Comparison of ENCODE assay signal across 13 cellular contexts in the genomic region with DNA sequence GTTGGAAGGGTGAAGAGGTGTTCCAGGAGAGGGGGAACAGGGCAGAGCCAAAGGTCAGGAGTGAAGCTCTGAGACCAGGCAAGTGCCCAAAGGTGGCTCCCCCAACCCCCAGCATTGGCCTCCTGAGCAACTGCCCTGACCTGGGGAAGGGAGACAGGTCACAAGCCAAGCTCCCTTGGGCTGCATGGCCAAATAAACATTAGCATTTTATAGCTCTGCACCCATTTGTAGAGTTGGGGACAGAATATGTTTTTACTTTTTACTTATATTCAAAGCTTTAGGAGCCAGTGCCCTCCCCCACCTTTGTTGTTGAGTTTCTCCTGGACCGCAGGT. TPM values are rescaled to one million over a fixed set of nuclear protein-coding genes. Genes with fewer than 3 reads are reported as not detected.
DNase-seq lines count a peak whose midpoint lies in the region; ATAC-seq and TF ChIP-seq lines count a peak whose summit lies in the region.
"Had no signal": no experiment of that assay in that cellular context is flagged by ENCODE, and none has a peak within 500 bp of the region (broad histone marks: within the 10 kb centered on the region; RNA-seq: fewer than 3 reads in every experiment).

No MANE protein-coding gene starts in this region.

- no peak for TF ChIP-seq CTCF in GM23338 (conservative IDR thresholded peaks at IDR 0.05; ENCODE audit: low read depth in 2 of 2)

- peaks cover 33% of the 10 kb centered on the region for H3K27me3 Mint-ChIP-seq in GM23338 (ENCODE audit: insufficient read depth, low read depth, poor library complexity)
- peaks cover 34% of the 10 kb centered on the region for H3K27me3 Mint-ChIP-seq in activated T-helper 17 cell treated with anti-CD3 and anti-CD28 coated beads, Interleukin-2, amount 50 U/mL, for 72 hours
- peaks cover 86% of the 10 kb centered on the region for H3K27me3 Mint-ChIP-seq in stimulated activated naive CD8-positive, alpha-beta T cell treated with anti-CD3 and anti-CD28 coated beads, Interleukin-15, amount 100 ng/mL, for 72 hours

- H3K36me3 ChIP-seq in GM23338 (ENCODE audit: insufficient read depth), result no peaks in the 10 kb centered on the region
- no peaks in the 10 kb centered on the region for H3K36me3 ChIP-seq in iPS-18a (ENCODE audit: control insufficient read depth, low read depth, low read length)
- no peaks in the 10 kb centered on the region for H3K36me3 ChIP-seq in skeletal muscle satellite cell (ENCODE audit: insufficient read depth, low read length)

- peaks cover 12% of the 10 kb centered on the region; the same call in 1 of the 2 replicates for H3F3A ChIP-seq in GM23338 (replicated peaks; ENCODE audit: low read depth)

- H3K9me2 ChIP-seq in GM23338 (ENCODE audit: insufficient read depth), result no peaks in the 10 kb centered on the region

- H3K4me3 ChIP-seq in GM23338, result peak overlapping the region; percentile 96
- peak overlapping the region; percentile 83 for H3K4me3 ChIP-seq in iPS-18a (ENCODE audit: low read length)
- no peak overlapping the region for H3K4me3 ChIP-seq in skeletal muscle satellite cell (ENCODE audit: low read length)

- H3K9me3 ChIP-seq in iPS-18a (ENCODE audit: control insufficient read depth, low read depth, low read length) (no peaks in the 10 kb centered on the region), skeletal muscle satellite cell (replicated peaks; ENCODE audit: low read length) (no peaks in the 10 kb centered on the region)

- H3K4me2 ChIP-seq in GM23338 (peak overlapping the region; percentile 99), skeletal muscle satellite cell (ENCODE audit: low read length) (peak overlapping the region; percentile 91)

- H3K27ac ChIP-seq in GM23338 (ENCODE audit: low read depth), result peak overlapping the region; percentile 97
- no peak overlapping the region for H3K27ac ChIP-seq in iPS-18a (ENCODE audit: low read length)

- H3K79me2 ChIP-seq in GM23338 (replicated peaks; ENCODE audit: insufficient read depth), result peaks cover 70% of the 10 kb centered on the region

- H3K27me3 ChIP-seq in GM23338 (ENCODE audit: insufficient read depth), result peaks cover 31% of the 10 kb centered on the region
- H3K27me3 ChIP-seq in iPS-18a (ENCODE audit: control insufficient read depth, insufficient read depth, low read length), result peaks cover 53% of the 10 kb centered on the region
- H3K27me3 ChIP-seq in skeletal muscle satellite cell (ENCODE audit: control insufficient read depth, insufficient read depth, low read length), result peaks cover 7% of the 10 kb centered on the region

- 0 out of 3 replicates have a peak, but pooled peaks cover 8% of the 10 kb centered on the region for H3K36me3 Mint-ChIP-seq in GM23338 (ENCODE audit: low read depth)
- no peaks in the 10 kb centered on the region for H3K36me3 Mint-ChIP-seq in activated T-helper 17 cell treated with anti-CD3 and anti-CD28 coated beads, Interleukin-2, amount 50 U/mL, for 72 hours (ENCODE audit: low read depth)
- H3K36me3 Mint-ChIP-seq: naive B cell had no signal

- H3K9ac ChIP-seq in iPS-18a (ENCODE audit: low read length) (no peak overlapping the region), skeletal muscle satellite cell (ENCODE audit: low read depth, low read length) (no peak overlapping the region)

- H3K9me3 Mint-ChIP-seq in GM23338, result no peaks in the 10 kb centered on the region
- no peaks in the 10 kb centered on the region for H3K9me3 Mint-ChIP-seq in activated T-helper 17 cell treated with anti-CD3 and anti-CD28 coated beads, Interleukin-2, amount 50 U/mL, for 72 hours
- no peaks in the 10 kb centered on the region for H3K9me3 Mint-ChIP-seq in stimulated activated naive CD8-positive, alpha-beta T cell treated with anti-CD3 and anti-CD28 coated beads, Interleukin-15, amount 100 ng/mL, for 72 hours
- H3K9me3 Mint-ChIP-seq: naive B cell had no signal

- no peak overlapping the region; the same call in 1 of the 2 replicates for H3K27ac Mint-ChIP-seq in GM23338
- H3K27ac Mint-ChIP-seq in activated T-helper 17 cell treated with anti-CD3 and anti-CD28 coated beads, Interleukin-2, amount 50 U/mL, for 72 hours, result no peak overlapping the region
- peak overlapping the region in 1 of 2 donors; percentile 44 for H3K27ac Mint-ChIP-seq in stimulated activated naive CD8-positive, alpha-beta T cell treated with anti-CD3 and anti-CD28 coated beads, Interleukin-15, amount 100 ng/mL, for 72 hours
- H3K27ac Mint-ChIP-seq: naive B cell had no signal

- ATAC-seq in GM23338 (no peak), GM19035 (IDR thresholded peaks at IDR 0.05; ENCODE audit: unreplicated experiment) (no peak)
- ATAC-seq in activated T-helper 17 cell treated with anti-CD3 and anti-CD28 coated beads, Interleukin-2, amount 50 U/mL, for 72 hours (replicated peaks), result no peak
- no peak for ATAC-seq in stimulated activated naive CD8-positive, alpha-beta T cell treated with anti-CD3 and anti-CD28 coated beads, Interleukin-15, amount 100 ng/mL, for 72 hours

- peaks cover 3% of the 10 kb centered on the region; the same call in 1 of the 2 replicates for H4K20me1 ChIP-seq in GM23338 (replicated peaks; ENCODE audit: insufficient read depth)

- no peak overlapping the region for H2AFZ ChIP-seq in GM23338

- H3K4me3 Mint-ChIP-seq in GM23338, result peak overlapping the region; percentile 74
- peak overlapping the region; percentile 48 for H3K4me3 Mint-ChIP-seq in activated T-helper 17 cell treated with anti-CD3 and anti-CD28 coated beads, Interleukin-2, amount 50 U/mL, for 72 hours
- peak overlapping the region in 1 of 2 donors; percentile 72 for H3K4me3 Mint-ChIP-seq in stimulated activated naive CD8-positive, alpha-beta T cell treated with anti-CD3 and anti-CD28 coated beads, Interleukin-15, amount 100 ng/mL, for 72 hours

- DNase-seq in GM23338 (ENCODE audit: low spot score) (no peak), hepatic stellate cell (ENCODE audit: low spot score) (no peak), KG1 (lab: John Stamatoyannopoulos, UW) (no peak)
- DNase-seq in stimulated activated naive CD8-positive, alpha-beta T cell treated with anti-CD3 and anti-CD28 coated beads, Interleukin-15, amount 100 ng/mL, for 72 hours, result no peak
- DNase-seq: activated CD4-positive, alpha-beta T cell treated with anti-CD3 and anti-CD28 coated beads for 4 hours; activated naive CD4-positive, alpha-beta T cell; hippocampal formation; naive B cell; NCI-H1436 had no signal

- H3K4me1 Mint-ChIP-seq in GM23338, result peaks cover 66% of the 10 kb centered on the region
- H3K4me1 Mint-ChIP-seq in activated T-helper 17 cell treated with anti-CD3 and anti-CD28 coated beads, Interleukin-2, amount 50 U/mL, for 72 hours, result no peaks in the 10 kb centered on the region
- peaks cover 9% of the 10 kb centered on the region for H3K4me1 Mint-ChIP-seq in stimulated activated naive CD8-positive, alpha-beta T cell treated with anti-CD3 and anti-CD28 coated beads, Interleukin-15, amount 100 ng/mL, for 72 hours

- peaks cover 57% of the 10 kb centered on the region for H3K4me1 ChIP-seq in GM23338 (ENCODE audit: insufficient read depth)
- peaks cover 48% of the 10 kb centered on the region for H3K4me1 ChIP-seq in iPS-18a (ENCODE audit: control insufficient read depth, low read depth, low read length)
- H3K4me1 ChIP-seq in skeletal muscle satellite cell (ENCODE audit: control insufficient read depth, insufficient read depth, low read length), result peaks cover 23% of the 10 kb centered on the region

TF ChIP-seq in GM23338, 12 proteins besides CTCF, POLR2A, EP300 and RAD21 (continues in another document):
- TF ChIP-seq STAT1 (IDR thresholded peaks at IDR 0.05; ENCODE audit: unreplicated experiment) (no peak), ZNF114 (CRISPR knock-in tag; IDR thresholded peaks at IDR 0.05) (no peak), JUNB (IDR thresholded peaks at IDR 0.05; ENCODE audit: unreplicated experiment) (no peak)

RNA-seq across cellular contexts. Expression of gene UNC5B, which starts 4.0 kb away (rescaled TPM):
- total RNA-seq in GM23338 (2014; rRNA removed; shearing (Covaris generic)), result 25.2 and 31.2 TPM in 2 replicates
- 8.0 and 8.7 TPM in 2 replicates for polyA plus RNA-seq in GM23338 (2016; fragmentation: Nextera tagmentation; extraction: Ambion mirVana)
- under 1 TPM in 1 of 2 donors, not detected in 1; 0.04 TPM for total RNA-seq in activated T-helper 17 cell treated with anti-CD3 and anti-CD28 coated beads, Interleukin-2, amount 50 U/mL, for 72 hours
- total RNA-seq in skeletal muscle satellite cell (2012; rRNA removed), result 15.0 and 15.3 TPM in 2 replicates

Comparison
In these comparisons a context has a peak if more than half of its experiments do, and no peak if none do; other contexts are left out.
1. RNA of gene UNC5B, which starts 4.0 kb away (total RNA-seq): 25.2 to 31.2 TPM in GM23338; 0.04 TPM in activated T-helper 17 cell treated with anti-CD3 and anti-CD28 coated beads, Interleukin-2, amount 50 U/mL, for 72 hours; every median in the first group is over 10 times any median in the second.